ENCODE assay signal across 30 cellular contexts in genomic region chr20:53020834-53021233, GRCh38. TPM values are rescaled to one million over a fixed set of nuclear protein-coding genes. Genes with fewer than 3 reads are reported as not detected.
A peak's percentile ranks its signal among the peaks of the same experiment; 100 is the strongest.
DNase-seq lines count a peak whose midpoint lies in the region; ATAC-seq and TF ChIP-seq lines count a peak whose summit lies in the region.
"Had no signal": no experiment of that assay in that cellular context is flagged by ENCODE, and none has a peak within 500 bp of the region (broad histone marks: within the 10 kb centered on the region; RNA-seq: fewer than 3 reads in every experiment).

No MANE protein-coding gene starts in this region.

- H3K27me3 ChIP-seq in left ventricle myocardium inferior (ENCODE audit: low read depth) (no peaks in the 10 kb centered on the region), right lobe of liver (no peaks in the 10 kb centered on the region)
- H3K27me3 ChIP-seq: gastroesophageal sphincter, MG63, Peyer's patch, thyroid gland, vagina had no signal

- DNase-seq in T-helper 1 cell: no peak
- no peak for DNase-seq in left ventricle myocardium inferior
- DNase-seq in Right ventricle myocardium superior: no peak
- DNase-seq in right lobe of liver: no peak
- DNase-seq in activated T-helper 2 cell treated with anti-CD3 and anti-CD28 coated beads, Interferon-gamma antibody, Interleukin-2, Interleukin-4, amounts not matched to agents 10 μg/mL and 5 μg/mL and 100 μg/mL, durations not matched to agents 14 hours and 24 hours and 36 hours (ENCODE audit: low spot score): no peak
- DNase-seq: activated T-cell treated with anti-CD3 and anti-CD28 coated beads, Interleukin-2, amount 50 U/mL, for 1 hour; CD4-positive, CD25-positive, alpha-beta regulatory T cell; DND-41; GF-D8; HFFc6; kidney glomerular epithelial cell; MG63; naive thymus-derived CD8-positive, alpha-beta T cell; NCI-H1417; NCI-H524 treated with DMSO at 0.1 percent for 48 hours; Peyer's patch; thyroid gland had no signal

- H3K36me3 ChIP-seq in left ventricle myocardium inferior (no peaks in the 10 kb centered on the region), right lobe of liver (no peaks in the 10 kb centered on the region)
- H3K36me3 ChIP-seq: gastroesophageal sphincter, MG63, Peyer's patch, prostate gland, thyroid gland, vagina had no signal

- H3K9me3 Mint-ChIP-seq in T-helper 1 cell treated with Interleukin-12 subunit alpha and Interleukin-12 subunit beta and Interleukin-4 antibody, amounts not matched to agents 30 μg/mL and 1 μg/mL, for 36 hours: peaks cover 11% of the 10 kb centered on the region
- H3K9me3 Mint-ChIP-seq in activated T-helper 2 cell treated with anti-CD3 and anti-CD28 coated beads, Interferon-gamma antibody, Interleukin-2, Interleukin-4, amounts not matched to agents 10 μg/mL and 5 μg/mL and 100 μg/mL, durations not matched to agents 14 hours and 24 hours and 36 hours: no peaks in the 10 kb centered on the region
- H3K9me3 Mint-ChIP-seq: GM23338 had no signal

- no peak for TF ChIP-seq POLR2A in right lobe of liver (IDR thresholded peaks at IDR 0.05)

- H3K4me1 ChIP-seq in left ventricle myocardium inferior (peaks cover 3% of the 10 kb centered on the region), right lobe of liver (no peaks in the 10 kb centered on the region)
- H3K4me1 ChIP-seq: Peyer's patch, prostate gland, thyroid gland, vagina had no signal

- H3K9me3 ChIP-seq in left ventricle myocardium inferior (replicated peaks): no peaks in the 10 kb centered on the region
- no peaks in the 10 kb centered on the region for H3K9me3 ChIP-seq in right lobe of liver
- H3K9me3 ChIP-seq: gastroesophageal sphincter, MG63, Peyer's patch, prostate gland, thyroid gland, vagina had no signal

- TF ChIP-seq CTCF in left ventricle myocardium inferior (IDR thresholded peaks at IDR 0.05; ENCODE audit: borderline replicate concordance): peak; percentile 14
- peak; percentile 19; the same call in 1 of the 2 replicates for TF ChIP-seq CTCF in VCaP (conservative IDR thresholded peaks at IDR 0.05)
- TF ChIP-seq CTCF in right lobe of liver (IDR thresholded peaks at IDR 0.05): peak in 1 of 4 donors; percentile 14

- peaks cover 49% of the 10 kb centered on the region for H3K4me1 Mint-ChIP-seq in T-helper 1 cell treated with Interleukin-12 subunit alpha and Interleukin-12 subunit beta and Interleukin-4 antibody, amounts not matched to agents 30 μg/mL and 1 μg/mL, for 36 hours (ENCODE audit: low read depth)
- H3K4me1 Mint-ChIP-seq in activated T-helper 2 cell treated with anti-CD3 and anti-CD28 coated beads, Interferon-gamma antibody, Interleukin-2, Interleukin-4, amounts not matched to agents 10 μg/mL and 5 μg/mL and 100 μg/mL, durations not matched to agents 14 hours and 24 hours and 36 hours (ENCODE audit: low read depth): peaks cover 47% of the 10 kb centered on the region
- H3K4me1 Mint-ChIP-seq: GM23338 had no signal

- no peak for ATAC-seq in Right ventricle myocardium superior (ENCODE audit: poor library complexity)
- ATAC-seq in right lobe of liver: peak; percentile 20 to 32 (median 28)
- ATAC-seq in HG03139 (IDR thresholded peaks at IDR 0.05; ENCODE audit: unreplicated experiment): no peak
- ATAC-seq: gastroesophageal sphincter; GM23338; K562; naive thymus-derived CD8-positive, alpha-beta T cell; sciatic nerve had no signal

- peaks cover 21% of the 10 kb centered on the region for H3K36me3 Mint-ChIP-seq in T-helper 1 cell treated with Interleukin-12 subunit alpha and Interleukin-12 subunit beta and Interleukin-4 antibody, amounts not matched to agents 30 μg/mL and 1 μg/mL, for 36 hours (ENCODE audit: low read depth)
- peaks cover 22% of the 10 kb centered on the region for H3K36me3 Mint-ChIP-seq in activated T-helper 2 cell treated with anti-CD3 and anti-CD28 coated beads, Interferon-gamma antibody, Interleukin-2, Interleukin-4, amounts not matched to agents 10 μg/mL and 5 μg/mL and 100 μg/mL, durations not matched to agents 14 hours and 24 hours and 36 hours (ENCODE audit: low read depth)
- H3K36me3 Mint-ChIP-seq: activated naive CD8-positive, alpha-beta T cell had no signal

- H3K4me3 ChIP-seq in left ventricle myocardium inferior (no peak overlapping the region), right lobe of liver (no peak overlapping the region)
- H3K4me3 ChIP-seq: gastroesophageal sphincter, GM23338, K562, lung, MG63, Peyer's patch, prostate gland, thyroid gland, vagina had no signal

- WGBS in right lobe of liver (ENCODE audit: insufficient coverage, low coverage, low lambda C conversion rate, missing lambda C conversion rate): 82% methylated on average over 2 of the region's 2 CpGs

- no peak overlapping the region for H3K27ac ChIP-seq in left ventricle myocardium inferior (replicated peaks)
- H3K27ac ChIP-seq in VCaP: no peak overlapping the region
- no peak overlapping the region for H3K27ac ChIP-seq in right lobe of liver
- H3K27ac ChIP-seq: Peyer's patch, thyroid gland, vagina had no signal

- intact Hi-C loops in left ventricle myocardium inferior (cut with micrococcal nuclease) (no loop called here), Right ventricle myocardium superior (cut with DNase I) (no loop called here), right lobe of liver (cut with DNase I) (no loop called here)
- intact Hi-C loops in activated T-helper 2 cell treated with anti-CD3 and anti-CD28 coated beads, Interferon-gamma antibody, Interleukin-2, Interleukin-4, amounts not matched to agents 10 μg/mL and 5 μg/mL and 100 μg/mL, durations not matched to agents 14 hours and 24 hours and 36 hours (cut with micrococcal nuclease): no loop called here

- H3K27me3 Mint-ChIP-seq in T-helper 1 cell treated with Interleukin-12 subunit alpha and Interleukin-12 subunit beta and Interleukin-4 antibody, amounts not matched to agents 30 μg/mL and 1 μg/mL, for 36 hours (ENCODE audit: low read depth): no peaks in the 10 kb centered on the region
- H3K27me3 Mint-ChIP-seq in activated T-helper 2 cell treated with anti-CD3 and anti-CD28 coated beads, Interferon-gamma antibody, Interleukin-2, Interleukin-4, amounts not matched to agents 10 μg/mL and 5 μg/mL and 100 μg/mL, durations not matched to agents 14 hours and 24 hours and 36 hours (ENCODE audit: low read depth): no peaks in the 10 kb centered on the region
- H3K27me3 Mint-ChIP-seq: activated naive CD8-positive, alpha-beta T cell had no signal

- H3K4me3 Mint-ChIP-seq in T-helper 1 cell treated with Interleukin-12 subunit alpha and Interleukin-12 subunit beta and Interleukin-4 antibody, amounts not matched to agents 30 μg/mL and 1 μg/mL, for 36 hours: no peak overlapping the region
- H3K4me3 Mint-ChIP-seq in activated T-helper 2 cell treated with anti-CD3 and anti-CD28 coated beads, Interferon-gamma antibody, Interleukin-2, Interleukin-4, amounts not matched to agents 10 μg/mL and 5 μg/mL and 100 μg/mL, durations not matched to agents 14 hours and 24 hours and 36 hours (ENCODE audit: low read depth): no peak overlapping the region
- H3K4me3 Mint-ChIP-seq: activated naive CD8-positive, alpha-beta T cell; GM23338; HFFc6; naive thymus-derived CD8-positive, alpha-beta T cell had no signal

- H3K27ac Mint-ChIP-seq in T-helper 1 cell treated with Interleukin-12 subunit alpha and Interleukin-12 subunit beta and Interleukin-4 antibody, amounts not matched to agents 30 μg/mL and 1 μg/mL, for 36 hours: peak overlapping the region; percentile 76
- H3K27ac Mint-ChIP-seq in activated T-helper 2 cell treated with anti-CD3 and anti-CD28 coated beads, Interferon-gamma antibody, Interleukin-2, Interleukin-4, amounts not matched to agents 10 μg/mL and 5 μg/mL and 100 μg/mL, durations not matched to agents 14 hours and 24 hours and 36 hours: no peak overlapping the region
- H3K27ac Mint-ChIP-seq: activated naive CD8-positive, alpha-beta T cell; GM23338; HFFc6 had no signal

RNA-seq across cellular contexts. Expression of gene TSHZ2, which starts 48.7 kb away (rescaled TPM):
- total RNA-seq in left ventricle myocardium inferior: 3.1 TPM
- total RNA-seq in Right ventricle myocardium superior: 4.9 TPM
- 10 to 100 TPM; 14.2 to 28.1 (median 21.0) TPM for total RNA-seq in right lobe of liver
- 19.8 and 23.0 TPM in 2 replicates for total RNA-seq in activated T-helper 2 cell treated with anti-CD3 and anti-CD28 coated beads, Interferon-gamma antibody, Interleukin-2, Interleukin-4, amounts not matched to agents 10 μg/mL and 5 μg/mL and 100 μg/mL, durations not matched to agents 14 hours and 24 hours and 36 hours
- total RNA-seq: A172, endothelial cell of umbilical vein, HFFc6 had no signal

Comparison
In these comparisons a context has a peak if more than half of its experiments do, and no peak if none do; other contexts are left out.
1. ATAC-seq: peak in right lobe of liver (4 of 4); none in Right ventricle myocardium superior (single experiment) and HG03139 (single experiment).